ENCODE assay signal across 16 cellular contexts in the genomic region with DNA sequence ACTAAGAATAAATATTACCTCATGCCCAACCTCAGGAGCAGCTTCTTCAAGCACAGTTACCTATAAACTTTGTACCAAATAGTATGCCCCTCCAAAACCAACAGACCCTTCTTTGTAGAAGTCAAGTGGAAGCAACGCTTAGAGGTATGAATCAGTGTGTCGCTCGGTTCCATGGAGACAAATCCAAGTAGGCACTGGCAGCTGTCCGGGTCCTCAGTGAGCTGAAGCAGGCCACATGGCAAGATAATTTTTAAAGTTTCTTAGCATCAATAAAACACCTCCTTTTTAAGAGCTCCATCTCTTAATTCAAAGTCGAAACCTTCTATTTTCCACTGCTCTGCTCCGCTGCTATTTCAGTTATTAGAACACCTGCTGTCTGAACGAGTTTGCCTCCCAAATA.
"Had no signal": no experiment of that assay in that cellular context is flagged by ENCODE, and none has a peak within 500 bp of the region (broad histone marks: within the 10 kb centered on the region; RNA-seq: fewer than 3 reads in every experiment).

No MANE protein-coding gene starts in this region.

- H3K4me3 ChIP-seq: cardiac muscle cell, colonic mucosa, heart left ventricle, mucosa of descending colon, psoas muscle, right lobe of liver, spleen, transverse colon had no signal

- H3K4me3 Mint-ChIP-seq: activated CD4-positive, alpha-beta T cell treated with anti-CD3 and anti-CD28 coated beads, Interleukin-2, amount 10 ng/mL, durations not matched to agents 24 days and 14 days; activated T-helper 1 cell treated with anti-CD3 and anti-CD28 coated beads, Interleukin-12 subunit alpha, Interleukin-12 subunit beta, Interleukin-2, Interleukin-4 antibody, amounts not matched to agents 30 ng/mL and 10 ng/mL and 1 ng/mL, durations not matched to agents 14 hours and 24 hours and 36 hours had no signal

- DNase-seq: activated CD4-positive, alpha-beta T cell treated with anti-CD3 and anti-CD28 coated beads, Interleukin-2, amount 10 ng/mL, durations not matched to agents 24 days and 14 days; activated naive CD4-positive, alpha-beta T cell treated with Interleukin-2 at 50 U/mL for 16 hours; colonic mucosa; foreskin melanocyte; heart left ventricle; mucosa of descending colon; naive thymus-derived CD8-positive, alpha-beta T cell; psoas muscle; right lobe of liver; spleen; stimulated activated CD4-positive, alpha-beta T cell treated with anti-CD3 and anti-CD28 coated beads, Interleukin-1b, Interleukin-23, amount 100 ng/mL, for 48 hours; stimulated activated naive CD4-positive, alpha-beta T cell; transverse colon; WERI-Rb-1 had no signal

- H3K27me3 Mint-ChIP-seq: activated CD4-positive, alpha-beta T cell treated with anti-CD3 and anti-CD28 coated beads, Interleukin-2, amount 10 ng/mL, durations not matched to agents 24 days and 14 days; naive thymus-derived CD8-positive, alpha-beta T cell had no signal

- ATAC-seq: mucosa of descending colon; naive thymus-derived CD8-positive, alpha-beta T cell; psoas muscle; right lobe of liver had no signal

- H3K27ac ChIP-seq: cardiac muscle cell, colonic mucosa, heart left ventricle, psoas muscle, right lobe of liver, spleen, transverse colon, WERI-Rb-1 had no signal

- H3K9me3 ChIP-seq: colonic mucosa, heart left ventricle, mucosa of descending colon, psoas muscle, right lobe of liver, spleen, transverse colon had no signal

- H3K4me1 ChIP-seq: colonic mucosa, heart left ventricle, psoas muscle, right lobe of liver, spleen, transverse colon had no signal

- H3K36me3 ChIP-seq: cardiac muscle cell, colonic mucosa, heart left ventricle, right lobe of liver, spleen, transverse colon, WERI-Rb-1 had no signal

- H3K27me3 ChIP-seq: cardiac muscle cell, colonic mucosa, heart left ventricle, right lobe of liver, spleen, transverse colon had no signal

- H3K27ac Mint-ChIP-seq: activated CD4-positive, alpha-beta T cell treated with anti-CD3 and anti-CD28 coated beads, Interleukin-2, amount 10 ng/mL, durations not matched to agents 24 days and 14 days; activated T-helper 1 cell treated with anti-CD3 and anti-CD28 coated beads, Interleukin-12 subunit alpha, Interleukin-12 subunit beta, Interleukin-2, Interleukin-4 antibody, amounts not matched to agents 30 ng/mL and 10 ng/mL and 1 ng/mL, durations not matched to agents 14 hours and 24 hours and 36 hours had no signal

- H3K9me3 Mint-ChIP-seq: activated CD4-positive, alpha-beta T cell treated with anti-CD3 and anti-CD28 coated beads, Interleukin-2, amount 10 ng/mL, durations not matched to agents 24 days and 14 days; activated T-helper 1 cell treated with anti-CD3 and anti-CD28 coated beads, Interleukin-12 subunit alpha, Interleukin-12 subunit beta, Interleukin-2, Interleukin-4 antibody, amounts not matched to agents 30 ng/mL and 10 ng/mL and 1 ng/mL, durations not matched to agents 14 hours and 24 hours and 36 hours had no signal
